1 cellular context compared by ENCODE assay signal in the genomic region with DNA sequence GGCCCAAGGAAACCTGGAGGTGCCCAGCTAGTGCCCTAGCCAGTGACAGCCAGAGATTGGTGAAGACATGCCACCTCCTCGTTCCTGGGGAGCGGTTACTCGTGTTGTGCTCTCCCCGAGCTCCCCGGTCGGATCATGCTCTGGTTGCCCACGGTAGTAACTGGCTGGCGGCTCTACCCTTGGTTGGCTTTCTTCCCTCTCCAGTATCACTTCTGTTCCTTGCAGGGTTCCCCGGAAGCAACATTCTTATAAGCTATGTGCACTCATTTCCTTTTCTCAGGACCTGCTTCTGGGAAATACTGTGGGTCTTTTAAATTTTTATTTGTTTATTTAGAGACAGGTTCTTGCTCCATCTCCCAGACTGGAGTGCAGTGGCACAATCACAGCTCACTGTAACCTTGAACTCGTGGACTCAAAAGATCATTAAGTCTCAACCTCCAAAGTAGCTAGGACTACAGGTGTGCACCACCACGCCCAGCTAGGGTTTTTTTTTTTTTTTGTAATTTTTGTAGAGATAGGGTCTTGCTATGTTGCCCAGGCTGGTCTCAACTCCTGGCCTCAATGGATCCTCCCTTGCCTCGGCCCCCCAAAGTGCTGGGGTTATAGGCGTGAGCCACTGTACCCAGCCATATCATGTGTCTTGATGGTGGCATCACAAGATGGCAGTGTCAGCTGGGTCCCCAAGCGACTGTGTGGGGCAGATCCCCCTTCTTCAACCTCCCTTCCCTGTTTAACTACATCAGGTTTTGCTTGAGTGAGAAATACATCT.
TF ChIP-seq lines count a peak whose summit lies in the region.

No MANE protein-coding gene starts in this region.

TF ChIP-seq in WTC11, 78 proteins besides CTCF, POLR2A, EP300 and RAD21 (continued from another document):
- TF ChIP-seq GTF2I (CRISPR knock-in tag; conservative IDR thresholded peaks at IDR 0.05), result no peak
